8 cellular contexts compared by ENCODE assay signal in the genomic region with DNA sequence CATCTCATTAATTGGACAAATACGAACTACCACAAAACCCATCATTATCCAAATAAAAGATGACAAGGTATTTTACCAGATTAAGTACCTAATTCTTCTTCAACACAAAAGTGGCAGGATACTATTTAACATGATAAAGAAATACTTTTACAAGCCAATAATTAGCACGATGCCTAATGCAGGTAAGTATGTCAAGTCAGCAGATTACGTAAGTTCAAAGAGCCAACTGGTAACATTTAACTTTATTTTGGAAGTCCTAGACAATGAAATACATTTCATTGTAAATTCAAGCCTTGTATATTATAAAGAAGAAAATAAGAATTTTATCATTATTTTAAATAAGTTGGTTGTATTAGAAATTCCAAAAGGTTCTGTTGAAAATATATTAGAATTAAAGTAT.
"Had no signal": no experiment of that assay in that cellular context is flagged by ENCODE, and none has a peak within 500 bp of the region (broad histone marks: within the 10 kb centered on the region; RNA-seq: fewer than 3 reads in every experiment).

No MANE protein-coding gene starts in this region.

- DNase-seq: GOT3, H9, HCEC 1CT, Karpas-422, KBM-7 had no signal

- FAIRE-seq: H54, HTR-8/SVneo had no signal

- H3K27ac Mint-ChIP-seq: H9 had no signal

- H3K4me2 ChIP-seq: KMS-11 had no signal

- H3K4me3 Mint-ChIP-seq: H9 had no signal

- H3K9me3 Mint-ChIP-seq: H9 had no signal

- H3K27ac ChIP-seq: KMS-11 had no signal

- H3K9ac ChIP-seq: KMS-11 had no signal
